25 cellular contexts compared by ENCODE assay signal in genomic region chr1:55585402-55585792, GRCh38.
DNase-seq lines count a peak whose midpoint lies in the region; TF ChIP-seq lines count a peak whose summit lies in the region.
"Had no signal": no experiment of that assay in that cellular context is flagged by ENCODE, and none has a peak within 500 bp of the region (broad histone marks: within the 10 kb centered on the region; RNA-seq: fewer than 3 reads in every experiment).

No MANE protein-coding gene starts in this region.

- TF ChIP-seq CTCF in MCF 10A (IDR thresholded peaks at IDR 0.05; ENCODE audit: unreplicated experiment) = no peak
- no peak for TF ChIP-seq CTCF in mammary epithelial cell (conservative IDR thresholded peaks at IDR 0.05 in 1 of 2, IDR thresholded peaks at IDR 0.05 in 1 of 2; ENCODE audit: extremely low read depth in 1 of 2, insufficient read depth in 1 of 2, low read depth in 1 of 2, low read length in 2 of 2)
- no peak for TF ChIP-seq CTCF in breast epithelium (IDR thresholded peaks at IDR 0.05)
- TF ChIP-seq CTCF in neural progenitor cell (IDR thresholded peaks at IDR 0.05) = no peak
- TF ChIP-seq CTCF in vagina (IDR thresholded peaks at IDR 0.05) = no peak

- H3K36me3 ChIP-seq in mammary epithelial cell (ENCODE audit: insufficient read depth, low read length) = no peaks in the 10 kb centered on the region
- no peaks in the 10 kb centered on the region for H3K36me3 ChIP-seq in breast epithelium
- H3K36me3 ChIP-seq in neural progenitor cell = no peaks in the 10 kb centered on the region
- H3K36me3 ChIP-seq in vagina = no peaks in the 10 kb centered on the region
- no peaks in the 10 kb centered on the region for H3K36me3 ChIP-seq in MG63
- H3K36me3 ChIP-seq: gastrocnemius medialis, lower lobe of right lung had no signal

- DNase-seq in MCF 10A (ENCODE audit: unreplicated experiment) (no peak), mammary epithelial cell (no peak), breast epithelium (ENCODE audit: low spot score in 2 of 2) (no peak), neural progenitor cell (ENCODE audit: low spot score) (no peak), vagina (ENCODE audit: extremely low spot score in 2 of 2) (peak in 1 of 2 donors; percentile 70), MG63 (no peak), glomerular visceral epithelial cell (ENCODE audit: extremely low spot score) (no peak)
- no peak for DNase-seq in activated CD4-positive, alpha-beta T cell treated with anti-CD3 and anti-CD28 coated beads for 1 hour
- DNase-seq: activated CD4-positive, alpha-beta T cell treated with anti-CD3 and anti-CD28 coated beads, Interleukin-2, amount 10 ng/mL, durations not matched to agents 7 days and 5 days; activated effector memory CD4-positive, alpha-beta T cell treated with anti-CD3 and anti-CD28 coated beads, Interleukin-2, amount 50 U/mL, for 16 hours; activated naive CD8-positive, alpha-beta T cell treated with anti-CD3 and anti-CD28 coated beads, Interleukin-2, amount 10 ng/mL, durations not matched to agents 7 days and 5 days; activated T-cell treated with anti-CD3 and anti-CD28 coated beads, Interleukin-2, amount 50 U/mL, for 24 hours; CD4-positive, alpha-beta memory T cell; dermis blood vessel endothelial cell; lower lobe of right lung; NCI-H1417 treated with DMSO at 0.1 percent for 48 hours; nephron progenitor cell; SIG-M5; small intestine; stimulated activated naive B cell treated with anti-CD40 and anti-IgM and Interleukin-4, amounts not matched to agents 10 μg/mL and 1 μg/mL and 100 μg/mL, for 72 hours; T1000 had no signal

- H3K27ac ChIP-seq in mammary epithelial cell (ENCODE audit: insufficient read depth, low read depth, low read length) (no peak overlapping the region), breast epithelium (peak overlapping the region; percentile 60 to 75), neural progenitor cell (no peak overlapping the region), vagina (peak overlapping the region; percentile 91)
- H3K27ac ChIP-seq: HL-60, lower lobe of right lung, parathyroid adenoma had no signal

- H3K9ac ChIP-seq in mammary epithelial cell (ENCODE audit: insufficient read depth, low read length) (no peak overlapping the region), neural progenitor cell (no peak overlapping the region)
- H3K9ac ChIP-seq: parathyroid adenoma had no signal

- CTCF ChIA-PET in MCF 10A (lab: Yijun Ruan, JAX) = interaction anchor here (0.6 to 1.4 kb wide), 2 partner anchors 9 to 1232 kb away, joined by 3 to 6 read pairs; no protein-coding TSS in a partner anchor
- CTCF ChIA-PET in mammary epithelial cell (lab: Charles Lee; ENCODE audit: low non-redundant PET) = no interaction called here

- TF ChIP-seq POLR2A in breast epithelium (IDR thresholded peaks at IDR 0.05) (no peak), vagina (IDR thresholded peaks at IDR 0.05) (no peak)

- no peaks in the 10 kb centered on the region for H3K9me3 Mint-ChIP-seq in MCF 10A (ENCODE audit: unreplicated experiment)
- H3K9me3 Mint-ChIP-seq in neural progenitor cell = no peaks in the 10 kb centered on the region
- H3K9me3 Mint-ChIP-seq: activated CD4-positive, alpha-beta T cell treated with anti-CD3 and anti-CD28 coated beads, Interleukin-2, amount 10 ng/mL, durations not matched to agents 7 days and 5 days; activated naive CD8-positive, alpha-beta T cell treated with anti-CD3 and anti-CD28 coated beads, Interleukin-2, amount 10 ng/mL, durations not matched to agents 7 days and 5 days; activated T-cell treated with anti-CD3 and anti-CD28 coated beads, Interleukin-2, amount 50 U/mL, for 24 hours; central memory CD8-positive, alpha-beta T cell; nephron progenitor cell; stimulated activated naive B cell treated with anti-CD40 and anti-IgM and Interleukin-4, amounts not matched to agents 10 μg/mL and 1 μg/mL and 100 μg/mL, for 72 hours had no signal

- H3K79me2 ChIP-seq in mammary epithelial cell (ENCODE audit: insufficient read depth, low read length) = no peaks in the 10 kb centered on the region
- H3K79me2 ChIP-seq in neural progenitor cell (ENCODE audit: low read depth) = no peaks in the 10 kb centered on the region
- H3K79me2 ChIP-seq: parathyroid adenoma had no signal

- in situ Hi-C loops in mammary epithelial cell (cut with MboI; ENCODE audit: low sequenced_read_pairs in 2 of 2) = no loop called here

- peaks cover 45% of the 10 kb centered on the region for H3K4me1 Mint-ChIP-seq in MCF 10A (ENCODE audit: insufficient read depth, unreplicated experiment)
- H3K4me1 Mint-ChIP-seq in neural progenitor cell = peaks cover 22% of the 10 kb centered on the region
- H3K4me1 Mint-ChIP-seq: activated CD4-positive, alpha-beta T cell treated with anti-CD3 and anti-CD28 coated beads, Interleukin-2, amount 10 ng/mL, durations not matched to agents 7 days and 5 days; activated naive CD8-positive, alpha-beta T cell treated with anti-CD3 and anti-CD28 coated beads, Interleukin-2, amount 10 ng/mL, durations not matched to agents 7 days and 5 days; CD4-positive, alpha-beta memory T cell; central memory CD8-positive, alpha-beta T cell; stimulated activated naive B cell treated with anti-CD40 and anti-IgM and Interleukin-4, amounts not matched to agents 10 μg/mL and 1 μg/mL and 100 μg/mL, for 72 hours had no signal

- H3K4me2 ChIP-seq in mammary epithelial cell (ENCODE audit: insufficient read depth, low read depth, low read length) (no peak overlapping the region), neural progenitor cell (peak overlapping the region; percentile 67)

- intact Hi-C loops in MCF 10A (cut with micrococcal nuclease) (no loop called here), mammary epithelial cell (cut with micrococcal nuclease) (no loop called here), breast epithelium (cut with DNase I; ENCODE audit: low total_unique reads) (no loop called here), vagina (cut with DNase I) (loop anchor here (10.0 kb wide), 1 partner anchor 49 kb away; no protein-coding TSS in a partner anchor)

- H2AFZ ChIP-seq in mammary epithelial cell (ENCODE audit: low read depth, low read length) (no peak overlapping the region), neural progenitor cell (replicated peaks) (no peak overlapping the region)
- H2AFZ ChIP-seq: parathyroid adenoma had no signal

- peaks cover 5% of the 10 kb centered on the region for H3K36me3 Mint-ChIP-seq in MCF 10A (ENCODE audit: insufficient read depth, unreplicated experiment)
- H3K36me3 Mint-ChIP-seq in neural progenitor cell = no peaks in the 10 kb centered on the region
- H3K36me3 Mint-ChIP-seq: activated naive CD8-positive, alpha-beta T cell treated with anti-CD3 and anti-CD28 coated beads, Interleukin-2, amount 10 ng/mL, durations not matched to agents 7 days and 5 days; CD4-positive, alpha-beta memory T cell; stimulated activated naive B cell treated with anti-CD40 and anti-IgM and Interleukin-4, amounts not matched to agents 10 μg/mL and 1 μg/mL and 100 μg/mL, for 72 hours had no signal

- H3K4me1 ChIP-seq in mammary epithelial cell (ENCODE audit: insufficient read depth, low read length) = peaks cover 51% of the 10 kb centered on the region
- peaks cover 3 to 6% of the 10 kb centered on the region in 2 donors for H3K4me1 ChIP-seq in breast epithelium
- H3K4me1 ChIP-seq in neural progenitor cell = peaks cover 21% of the 10 kb centered on the region
- H3K4me1 ChIP-seq in vagina = peaks cover 80% of the 10 kb centered on the region
- H3K4me1 ChIP-seq: parathyroid adenoma had no signal

- no peaks in the 10 kb centered on the region for H3K27me3 ChIP-seq in mammary epithelial cell (ENCODE audit: insufficient read depth, low read length)
- no peaks in the 10 kb centered on the region for H3K27me3 ChIP-seq in breast epithelium
- H3K27me3 ChIP-seq in neural progenitor cell = no peaks in the 10 kb centered on the region
- H3K27me3 ChIP-seq in vagina = no peaks in the 10 kb centered on the region
- H3K27me3 ChIP-seq in MG63 = no peaks in the 10 kb centered on the region
- H3K27me3 ChIP-seq: gastrocnemius medialis had no signal

- WGBS in mammary epithelial cell (ENCODE audit: low coverage, missing lambda C conversion rate) = 44% methylated on average over 3 of the region's 3 CpGs

- H3K9me3 ChIP-seq in mammary epithelial cell (replicated peaks; ENCODE audit: insufficient read depth, low read length) (no peaks in the 10 kb centered on the region), breast epithelium (no peaks in the 10 kb centered on the region), neural progenitor cell (ENCODE audit: low read depth) (no peaks in the 10 kb centered on the region), vagina (no peaks in the 10 kb centered on the region), MG63 (no peaks in the 10 kb centered on the region)
- H3K9me3 ChIP-seq: gastrocnemius medialis, lower lobe of right lung had no signal

- BruUV-seq in MCF 10A (replicated peaks; lab: Mats Ljungman, UMichigan) (no TSS peak), mammary epithelial cell (replicated peaks; lab: Mats Ljungman, UMichigan) (no TSS peak)

- POLR2A ChIA-PET in MCF 10A (lab: Yijun Ruan, JAX) = no interaction called here

- H3K27ac Mint-ChIP-seq in MCF 10A (ENCODE audit: low read depth, unreplicated experiment) = peak overlapping the region; percentile 79
- H3K27ac Mint-ChIP-seq in neural progenitor cell = no peak overlapping the region
- H3K27ac Mint-ChIP-seq: activated CD4-positive, alpha-beta T cell treated with anti-CD3 and anti-CD28 coated beads, Interleukin-2, amount 10 ng/mL, durations not matched to agents 7 days and 5 days; activated naive CD8-positive, alpha-beta T cell treated with anti-CD3 and anti-CD28 coated beads, Interleukin-2, amount 10 ng/mL, durations not matched to agents 7 days and 5 days; activated T-cell treated with anti-CD3 and anti-CD28 coated beads, Interleukin-2, amount 50 U/mL, for 24 hours; CD4-positive, alpha-beta memory T cell; nephron progenitor cell; stimulated activated naive B cell treated with anti-CD40 and anti-IgM and Interleukin-4, amounts not matched to agents 10 μg/mL and 1 μg/mL and 100 μg/mL, for 72 hours had no signal

- dilution Hi-C loops in mammary epithelial cell (cut with HindIII; ENCODE audit: low sequenced_read_pairs) = no loop called here

- peak overlapping the region; percentile 4 for H3K4me3 Mint-ChIP-seq in MCF 10A (ENCODE audit: unreplicated experiment)
- H3K4me3 Mint-ChIP-seq in neural progenitor cell = no peak overlapping the region
- H3K4me3 Mint-ChIP-seq: activated CD4-positive, alpha-beta T cell treated with anti-CD3 and anti-CD28 coated beads, Interleukin-2, amount 10 ng/mL, durations not matched to agents 7 days and 5 days; activated naive CD8-positive, alpha-beta T cell treated with anti-CD3 and anti-CD28 coated beads, Interleukin-2, amount 10 ng/mL, durations not matched to agents 7 days and 5 days; activated T-cell treated with anti-CD3 and anti-CD28 coated beads, Interleukin-2, amount 50 U/mL, for 24 hours; CD4-positive, alpha-beta memory T cell; central memory CD8-positive, alpha-beta T cell; stimulated activated naive B cell treated with anti-CD40 and anti-IgM and Interleukin-4, amounts not matched to agents 10 μg/mL and 1 μg/mL and 100 μg/mL, for 72 hours had no signal

- no peaks in the 10 kb centered on the region for H4K20me1 ChIP-seq in mammary epithelial cell (ENCODE audit: insufficient read depth, low read length)
- no peaks in the 10 kb centered on the region for H4K20me1 ChIP-seq in neural progenitor cell (ENCODE audit: low read depth)

- peaks cover 7% of the 10 kb centered on the region for H3F3A ChIP-seq in neural progenitor cell (ENCODE audit: low read depth)

- no peak overlapping the region for H3K4me3 ChIP-seq in mammary epithelial cell (replicated peaks in 1 of 3; ENCODE audit: insufficient read depth in 1 of 3, low read depth in 2 of 3, low read length in 3 of 3)
- no peak overlapping the region for H3K4me3 ChIP-seq in breast epithelium
- H3K4me3 ChIP-seq in neural progenitor cell = no peak overlapping the region
- H3K4me3 ChIP-seq in vagina = no peak overlapping the region
- H3K4me3 ChIP-seq in MG63 = no peak overlapping the region
- H3K4me3 ChIP-seq: gastrocnemius medialis, lower lobe of right lung had no signal

- no peaks in the 10 kb centered on the region for H3K27me3 Mint-ChIP-seq in MCF 10A (ENCODE audit: insufficient read depth, unreplicated experiment)
- H3K27me3 Mint-ChIP-seq in neural progenitor cell (ENCODE audit: insufficient read depth, low read depth) = peaks cover 2% of the 10 kb centered on the region
- H3K27me3 Mint-ChIP-seq: activated CD4-positive, alpha-beta T cell treated with anti-CD3 and anti-CD28 coated beads, Interleukin-2, amount 10 ng/mL, durations not matched to agents 7 days and 5 days had no signal

Comparison
In these comparisons a context has a peak if more than half of its experiments do, and no peak if none do; other contexts are left out.
1. H3K27ac ChIP-seq: peak in breast epithelium (2 of 2) and vagina (single experiment); none in mammary epithelial cell (single experiment) and neural progenitor cell (single experiment).